Comparison of ENCODE assay signal across 10 cellular contexts in the genomic region with DNA sequence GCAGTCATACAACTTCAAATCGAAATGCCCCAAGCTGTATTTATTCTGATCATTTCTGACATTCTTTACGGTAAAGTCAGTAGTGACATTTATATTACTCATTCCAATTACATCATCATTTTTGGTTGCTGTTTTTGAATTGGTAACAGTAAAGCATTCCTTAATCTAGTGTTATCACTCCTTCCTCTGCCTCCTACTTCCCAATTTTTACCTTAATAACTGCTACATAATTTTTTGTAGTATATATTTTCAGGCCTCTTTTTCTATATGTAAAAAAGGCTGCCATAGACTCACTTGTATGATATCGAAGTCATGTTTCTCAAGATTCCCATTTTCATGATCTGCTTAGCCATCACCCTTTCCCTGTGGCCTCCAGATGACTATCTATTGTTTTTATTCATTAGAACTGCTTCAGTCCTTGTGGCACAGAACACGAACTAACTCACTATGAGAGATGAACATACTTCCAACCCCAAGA.
DNase-seq lines count a peak whose midpoint lies in the region; ATAC-seq and TF ChIP-seq lines count a peak whose summit lies in the region.
"Had no signal": no experiment of that assay in that cellular context is flagged by ENCODE, and none has a peak within 500 bp of the region (broad histone marks: within the 10 kb centered on the region; RNA-seq: fewer than 3 reads in every experiment).

No MANE protein-coding gene starts in this region.

- peaks cover 55% of the 10 kb centered on the region for H3K4me1 Mint-ChIP-seq in stimulated activated naive CD8-positive, alpha-beta T cell treated with anti-CD3 and anti-CD28 coated beads, Interleukin-15, Interleukin-2, amounts not matched to agents 100 ng/mL and 50 ng/mL, for 24 hours (ENCODE audit: low read depth)

- peak; percentile 76 for DNase-seq in DMS79 treated with DMSO at 0.1 percent for 48 hours (lab: John Stamatoyannopoulos, UW)
- DNase-seq in DMS79 (lab: John Stamatoyannopoulos, UW): no peak
- peak; percentile 87 for DNase-seq in fibroblast of mammary gland (ENCODE audit: low read depth)
- DNase-seq in T1000 (lab: John Stamatoyannopoulos, UW): no peak
- DNase-seq in stimulated activated CD4-positive, alpha-beta T cell treated with anti-CD3 and anti-CD28 coated beads, Interleukin-12 subunit alpha, Interleukin-12 subunit beta, amount 100 ng/mL, for 4 hours: no peak
- DNase-seq: NCI-H187 treated with DMSO at 0.1 percent for 48 hours had no signal

- peaks cover 65% of the 10 kb centered on the region for H3K79me2 ChIP-seq in SU-DHL-6 (ENCODE audit: insufficient read depth, low read length)

- peaks cover 84% of the 10 kb centered on the region for H3K36me3 Mint-ChIP-seq in stimulated activated naive CD8-positive, alpha-beta T cell treated with anti-CD3 and anti-CD28 coated beads, Interleukin-15, Interleukin-2, amounts not matched to agents 100 ng/mL and 50 ng/mL, for 24 hours (ENCODE audit: low read depth)

- H3K9me2 ChIP-seq in SU-DHL-6 (replicated peaks; ENCODE audit: insufficient read depth, low read length): no peaks in the 10 kb centered on the region

- H4K20me1 ChIP-seq in SU-DHL-6 (ENCODE audit: low read depth, low read length): no peaks in the 10 kb centered on the region

- peaks cover 43% of the 10 kb centered on the region for H3F3A ChIP-seq in SU-DHL-6 (ENCODE audit: insufficient read depth)

- H3K4me3 ChIP-seq in SU-DHL-6 (ENCODE audit: insufficient read depth, low read length, poor library complexity, severe bottlenecking) (no peak overlapping the region), fibroblast of mammary gland (ENCODE audit: control insufficient read depth, low read depth, low read length) (no peak overlapping the region)

- H3K9ac ChIP-seq in SU-DHL-6 (ENCODE audit: low read length): no peak overlapping the region

- peaks cover 23% of the 10 kb centered on the region; the same call in 1 of the 2 replicates for H3K36me3 ChIP-seq in SU-DHL-6 (ENCODE audit: low read length)

- H3K9me3 Mint-ChIP-seq in stimulated activated naive CD8-positive, alpha-beta T cell treated with anti-CD3 and anti-CD28 coated beads, Interleukin-15, Interleukin-2, amounts not matched to agents 100 ng/mL and 50 ng/mL, for 24 hours: no peaks in the 10 kb centered on the region

- no peaks in the 10 kb centered on the region for H3K27me3 ChIP-seq in SU-DHL-6 (ENCODE audit: low read length)

- peak overlapping the region; percentile 96 for H3K4me2 ChIP-seq in SU-DHL-6 (ENCODE audit: low read depth, low read length, poor library complexity, severe bottlenecking)

- ATAC-seq in HG03457 (IDR thresholded peaks at IDR 0.05; ENCODE audit: unreplicated experiment): no peak

- peak overlapping the region; percentile 51 for H3K27ac Mint-ChIP-seq in stimulated activated naive CD8-positive, alpha-beta T cell treated with anti-CD3 and anti-CD28 coated beads, Interleukin-15, Interleukin-2, amounts not matched to agents 100 ng/mL and 50 ng/mL, for 24 hours

- H2AFZ ChIP-seq in SU-DHL-6 (ENCODE audit: low read depth, low read length, severe bottlenecking): no peak overlapping the region

- no peaks in the 10 kb centered on the region for H3K9me3 ChIP-seq in SU-DHL-6 (ENCODE audit: insufficient read depth, low read length)

- H3K27ac ChIP-seq in SU-DHL-6 (ENCODE audit: low read depth, low read length): peak overlapping the region; percentile 73
- H3K27ac ChIP-seq: 22Rv1 had no signal

- H3K4me3 Mint-ChIP-seq in stimulated activated naive CD8-positive, alpha-beta T cell treated with anti-CD3 and anti-CD28 coated beads, Interleukin-15, Interleukin-2, amounts not matched to agents 100 ng/mL and 50 ng/mL, for 24 hours: peak overlapping the region; percentile 71

- no peak for TF ChIP-seq CTCF in SU-DHL-6 (IDR thresholded peaks at IDR 0.05; ENCODE audit: insufficient read depth, low read length, poor library complexity, severe bottlenecking)
- TF ChIP-seq CTCF in fibroblast of mammary gland (conservative IDR thresholded peaks at IDR 0.05; ENCODE audit: control insufficient read depth, insufficient read depth, low read depth, low read length): no peak

- H3K27me3 Mint-ChIP-seq in stimulated activated naive CD8-positive, alpha-beta T cell treated with anti-CD3 and anti-CD28 coated beads, Interleukin-15, Interleukin-2, amounts not matched to agents 100 ng/mL and 50 ng/mL, for 24 hours: no peaks in the 10 kb centered on the region

Comparison
In these comparisons a context has a peak if more than half of its experiments do, and no peak if none do; other contexts are left out.
1. DNase-seq: peak in DMS79 treated with DMSO at 0.1 percent for 48 hours (single experiment) and fibroblast of mammary gland (single experiment); none in DMS79 (single experiment), T1000 (single experiment) and stimulated activated CD4-positive, alpha-beta T cell treated with anti-CD3 and anti-CD28 coated beads, Interleukin-12 subunit alpha, Interleukin-12 subunit beta, amount 100 ng/mL, for 4 hours (single experiment).